8 cellular contexts compared by ENCODE assay signal in genomic region chr22:31347251-31348008, GRCh38. TPM values are rescaled to one million over a fixed set of nuclear protein-coding genes. Genes with fewer than 3 reads are reported as not detected.
DNase-seq lines count a peak whose midpoint lies in the region; ATAC-seq and TF ChIP-seq lines count a peak whose summit lies in the region.

No MANE protein-coding gene starts in this region.

- no peaks in the 10 kb centered on the region for H3K27me3 Mint-ChIP-seq in natural killer cell treated with Interleukin-12 subunit alpha and Interleukin-12 subunit beta and Interleukin-15 and Interleukin-18, amount 100 ng/mL, for 72 hours

- peaks cover 25 to 30% of the 10 kb centered on the region in 2 donors for H3K4me1 Mint-ChIP-seq in natural killer cell treated with Interleukin-12 subunit alpha and Interleukin-12 subunit beta and Interleukin-15 and Interleukin-18, amount 100 ng/mL, for 72 hours (ENCODE audit: low read depth in 2 of 2)

- DNase-seq in DMS153 (lab: John Stamatoyannopoulos, UW) (peak; percentile 24), HuH-7.5 (ENCODE audit: low spot score) (peak; percentile 56), RPMI8226 (peak; percentile 76), fibroblast of the aortic adventitia (ENCODE audit: low read depth) (peak; percentile 72), stromal cell of bone marrow (ENCODE audit: low read depth) (peak; percentile 42)
- peak; percentile 84 for DNase-seq in activated effector memory CD4-positive, alpha-beta T cell treated with anti-CD3 and anti-CD28 coated beads, Interleukin-2, amount 50 U/mL, for 16 hours
- peak; percentile 63 for DNase-seq in natural killer cell treated with Interleukin-12 subunit alpha and Interleukin-12 subunit beta and Interleukin-15 and Interleukin-18, amount 100 ng/mL, for 72 hours (ENCODE audit: low spot score)

- H3K4me3 ChIP-seq in fibroblast of the aortic adventitia (ENCODE audit: low read depth, low read length), result peak overlapping the region; percentile 71

- peak overlapping the region; percentile 48 to 68 for H3K27ac Mint-ChIP-seq in natural killer cell treated with Interleukin-12 subunit alpha and Interleukin-12 subunit beta and Interleukin-15 and Interleukin-18, amount 100 ng/mL, for 72 hours

- TF ChIP-seq CTCF in fibroblast of the aortic adventitia (IDR thresholded peaks at IDR 0.05; ENCODE audit: insufficient read depth, low read length), result no peak

- no peaks in the 10 kb centered on the region for H3K9me3 Mint-ChIP-seq in natural killer cell treated with Interleukin-12 subunit alpha and Interleukin-12 subunit beta and Interleukin-15 and Interleukin-18, amount 100 ng/mL, for 72 hours

- peak overlapping the region; percentile 83 for H3K4me3 Mint-ChIP-seq in natural killer cell treated with Interleukin-12 subunit alpha and Interleukin-12 subunit beta and Interleukin-15 and Interleukin-18, amount 100 ng/mL, for 72 hours

- peak; percentile 22 to 28 for ATAC-seq in natural killer cell treated with Interleukin-12 subunit alpha and Interleukin-12 subunit beta and Interleukin-15 and Interleukin-18, amount 100 ng/mL, for 72 hours
- ATAC-seq in HG03521 (IDR thresholded peaks at IDR 0.05; ENCODE audit: unreplicated experiment), result no peak

- H3K36me3 Mint-ChIP-seq in natural killer cell treated with Interleukin-12 subunit alpha and Interleukin-12 subunit beta and Interleukin-15 and Interleukin-18, amount 100 ng/mL, for 72 hours, result no peaks in the 10 kb centered on the region

RNA-seq across cellular contexts. Expression of gene PATZ1, which starts 1.3 kb away (rescaled TPM):
- 14.3 and 16.1 TPM in 2 replicates for total RNA-seq in fibroblast of the aortic adventitia (ENCODE audit: low replicate concordance)
- 10 to 100 TPM; 13.9 to 34.1 TPM for total RNA-seq in natural killer cell treated with Interleukin-12 subunit alpha and Interleukin-12 subunit beta and Interleukin-15 and Interleukin-18, amount 100 ng/mL, for 72 hours

RNA-seq across cellular contexts. Expression of gene DRG1, which starts 52.0 kb away (rescaled TPM):
- total RNA-seq in fibroblast of the aortic adventitia (ENCODE audit: low replicate concordance), result 74.3 and 89.4 TPM in 2 replicates
- 100 to 1,000 TPM; 111 to 138 TPM for total RNA-seq in natural killer cell treated with Interleukin-12 subunit alpha and Interleukin-12 subunit beta and Interleukin-15 and Interleukin-18, amount 100 ng/mL, for 72 hours

RNA-seq across cellular contexts. Expression of gene PIK3IP1, which starts 55.1 kb away (rescaled TPM):
- 13.2 and 191 TPM in 2 replicates for total RNA-seq in fibroblast of the aortic adventitia (ENCODE audit: low replicate concordance)
- total RNA-seq in natural killer cell treated with Interleukin-12 subunit alpha and Interleukin-12 subunit beta and Interleukin-15 and Interleukin-18, amount 100 ng/mL, for 72 hours, result 1 to 10 TPM in 1 of 2 donors, under 1 TPM in 1; 0.74 to 1.0 TPM

Comparison
In these comparisons a context has a peak if more than half of its experiments do, and no peak if none do; other contexts are left out.
1. DNase-seq: peak in every context shown above with its lines; median percentile 84 in activated effector memory CD4-positive, alpha-beta T cell treated with anti-CD3 and anti-CD28 coated beads, Interleukin-2, amount 50 U/mL, for 16 hours; 76 in RPMI8226; 72 in fibroblast of the aortic adventitia; 63 in natural killer cell treated with Interleukin-12 subunit alpha and Interleukin-12 subunit beta and Interleukin-15 and Interleukin-18, amount 100 ng/mL, for 72 hours; 56 in HuH-7.5; 42 in stromal cell of bone marrow; 24 in DMS153.